Comparison of ENCODE assay signal across 9 cellular contexts in the genomic region with DNA sequence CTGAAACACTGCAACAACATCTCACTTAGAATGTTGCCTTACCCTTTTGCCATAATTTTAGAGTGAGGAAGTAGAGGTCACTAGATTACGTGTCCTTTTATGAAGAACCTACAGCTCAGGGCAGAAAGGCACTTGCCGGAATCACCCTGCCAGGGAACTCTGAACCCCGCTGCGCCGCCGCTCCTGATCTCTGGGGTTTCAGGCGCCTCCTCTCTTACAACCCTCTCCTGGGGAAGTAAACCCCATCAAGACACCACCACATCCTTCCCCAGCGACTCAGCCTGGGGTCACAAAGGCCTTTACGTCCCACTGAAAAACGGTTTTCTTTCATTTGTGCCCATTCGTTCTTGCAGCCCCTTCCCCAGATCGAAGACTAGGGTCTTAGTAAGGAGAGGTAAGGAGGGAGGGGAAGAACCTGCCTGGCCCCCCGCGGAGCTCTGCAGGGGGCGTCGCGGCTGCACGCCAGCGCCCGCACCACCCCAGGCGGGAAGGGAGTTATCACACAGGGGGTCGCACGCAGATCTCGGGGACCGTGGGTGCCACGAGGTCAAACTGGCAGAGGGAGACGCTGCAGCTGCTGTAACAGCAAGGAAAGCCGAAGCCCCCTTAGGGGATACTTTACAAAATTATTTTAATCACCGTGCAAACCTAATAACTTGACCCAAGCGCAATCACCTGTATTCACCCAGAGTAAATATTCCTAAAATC. TPM values are rescaled to one million over a fixed set of nuclear protein-coding genes. Genes with fewer than 3 reads are reported as not detected.
A peak's percentile ranks its signal among the peaks of the same experiment; 100 is the strongest.
DNase-seq lines count a peak whose midpoint lies in the region; ATAC-seq lines count a peak whose summit lies in the region.
"Had no signal": no experiment of that assay in that cellular context is flagged by ENCODE, and none has a peak within 500 bp of the region (broad histone marks: within the 10 kb centered on the region; RNA-seq: fewer than 3 reads in every experiment).

No MANE protein-coding gene starts in this region.

- peak overlapping the region in 4 of 6 donors; percentile 41 to 74 (median 53) for H3K27ac Mint-ChIP-seq in immature natural killer cell
- H3K27ac Mint-ChIP-seq in stimulated activated memory B cell treated with anti-CD40 and anti-IgM and Interleukin-4, amounts not matched to agents 10 μg/mL and 1 μg/mL and 100 μg/mL, for 72 hours = no peak overlapping the region

- peaks cover 5% of the 10 kb centered on the region for H3K9me3 Mint-ChIP-seq in activated T-cell treated with anti-CD3 and anti-CD28 coated beads, Interleukin-2, amount 50 U/mL, for 4 hours
- peaks cover 0 to 14% (median 2%) of the 10 kb centered on the region in 6 donors for H3K9me3 Mint-ChIP-seq in immature natural killer cell
- no peaks in the 10 kb centered on the region for H3K9me3 Mint-ChIP-seq in stimulated activated memory B cell treated with anti-CD40 and anti-IgM and Interleukin-4, amounts not matched to agents 10 μg/mL and 1 μg/mL and 100 μg/mL, for 72 hours

- DNase-seq in NCI-H748 (lab: John Stamatoyannopoulos, UW; ENCODE audit: unreplicated experiment) = peak; percentile 27
- no peak for DNase-seq in NCI-H748 treated with DMSO at 0.1 percent for 48 hours (lab: John Stamatoyannopoulos, UW)
- no peak for DNase-seq in activated T-cell treated with anti-CD3 and anti-CD28 coated beads, Interleukin-2, amount 50 U/mL, for 4 hours
- peak in 1 of 3 donors; percentile 2 for DNase-seq in immature natural killer cell
- no peak for DNase-seq in NCI-H510A treated with DMSO at 0.1 percent for 48 hours (lab: John Stamatoyannopoulos, UW)
- DNase-seq: NCI-H345 had no signal

- peak overlapping the region; percentile 73 for H3K4me3 Mint-ChIP-seq in activated T-cell treated with anti-CD3 and anti-CD28 coated beads, Interleukin-2, amount 50 U/mL, for 4 hours
- peak overlapping the region; percentile 68 to 86 (median 82) for H3K4me3 Mint-ChIP-seq in immature natural killer cell
- H3K4me3 Mint-ChIP-seq in stimulated activated memory B cell treated with anti-CD40 and anti-IgM and Interleukin-4, amounts not matched to agents 10 μg/mL and 1 μg/mL and 100 μg/mL, for 72 hours = peak overlapping the region; percentile 59

- H3K4me1 Mint-ChIP-seq in activated T-cell treated with anti-CD3 and anti-CD28 coated beads, Interleukin-2, amount 50 U/mL, for 4 hours (ENCODE audit: low read depth) = peaks cover 19% of the 10 kb centered on the region
- peaks cover 15 to 21% of the 10 kb centered on the region in 2 donors for H3K4me1 Mint-ChIP-seq in immature natural killer cell
- peaks cover 15% of the 10 kb centered on the region for H3K4me1 Mint-ChIP-seq in stimulated activated memory B cell treated with anti-CD40 and anti-IgM and Interleukin-4, amounts not matched to agents 10 μg/mL and 1 μg/mL and 100 μg/mL, for 72 hours

- no peak for ATAC-seq in activated T-cell treated with anti-CD3 and anti-CD28 coated beads, Interleukin-2, amount 50 U/mL, for 4 hours
- no peak for ATAC-seq in stimulated activated memory B cell treated with anti-CD40 and anti-IgM and Interleukin-4, amounts not matched to agents 10 μg/mL and 1 μg/mL and 100 μg/mL, for 72 hours
- no peak for ATAC-seq in HG02678 (IDR thresholded peaks at IDR 0.05; ENCODE audit: unreplicated experiment)
- ATAC-seq in GM18861 (IDR thresholded peaks at IDR 0.05; ENCODE audit: unreplicated experiment) = no peak

- H3K36me3 Mint-ChIP-seq in activated T-cell treated with anti-CD3 and anti-CD28 coated beads, Interleukin-2, amount 50 U/mL, for 4 hours (ENCODE audit: insufficient read depth) = no peaks in the 10 kb centered on the region
- no peaks in the 10 kb centered on the region for H3K36me3 Mint-ChIP-seq in immature natural killer cell
- no peaks in the 10 kb centered on the region for H3K36me3 Mint-ChIP-seq in stimulated activated memory B cell treated with anti-CD40 and anti-IgM and Interleukin-4, amounts not matched to agents 10 μg/mL and 1 μg/mL and 100 μg/mL, for 72 hours

- H3K27me3 Mint-ChIP-seq in activated T-cell treated with anti-CD3 and anti-CD28 coated beads, Interleukin-2, amount 50 U/mL, for 4 hours (ENCODE audit: low read depth) = peaks cover 60% of the 10 kb centered on the region
- H3K27me3 Mint-ChIP-seq in immature natural killer cell (ENCODE audit: low read depth in 3 of 3) = peaks cover 11 to 48% (median 27%) of the 10 kb centered on the region in 3 donors
- H3K27me3 Mint-ChIP-seq in stimulated activated memory B cell treated with anti-CD40 and anti-IgM and Interleukin-4, amounts not matched to agents 10 μg/mL and 1 μg/mL and 100 μg/mL, for 72 hours = peaks cover 95% of the 10 kb centered on the region

RNA-seq across cellular contexts. Expression of a gene that starts 1.0 kb away (rescaled TPM):
- total RNA-seq in activated T-cell treated with anti-CD3 and anti-CD28 coated beads, Interleukin-2, amount 50 U/mL, for 4 hours = 1 to 10 TPM in 2 of 3 donors, under 1 TPM in 1; 0.98 to 1.6 (median 1.0) TPM
- not detected for polyA plus RNA-seq in immature natural killer cell
